In genomic region chr7:25976630-25977029, GRCh38 we compare ENCODE assay signal across 35 cellular contexts.
"Had no signal": no experiment of that assay in that cellular context is flagged by ENCODE, and none has a peak within 500 bp of the region (broad histone marks: within the 10 kb centered on the region; RNA-seq: fewer than 3 reads in every experiment).

No MANE protein-coding gene starts in this region.

- H3K36me3 Mint-ChIP-seq: brain had no signal

- H3K27ac Mint-ChIP-seq: activated CD4-positive, alpha-beta memory T cell treated with anti-CD3 and anti-CD28 coated beads, Interleukin-2, amount 10 ng/mL, durations not matched to agents 7 days and 5 days; activated CD4-positive, alpha-beta T cell treated with anti-CD3 and anti-CD28 coated beads, Interleukin-2, amount 10 ng/mL, durations not matched to agents 7 days and 5 days; activated CD8-positive, alpha-beta memory T cell treated with anti-CD3 and anti-CD28 coated beads, Interleukin-2, amount 10 ng/mL, durations not matched to agents 7 days and 5 days; activated naive CD4-positive, alpha-beta T cell treated with anti-CD3 and anti-CD28 coated beads for 36 hours; activated naive CD4-positive, alpha-beta T cell treated with anti-CD3 and anti-CD28 coated beads, Interleukin-2, amount 50 U/mL, for 24 hours; activated naive CD8-positive, alpha-beta T cell treated with anti-CD3 and anti-CD28 coated beads for 36 hours; activated naive CD8-positive, alpha-beta T cell treated with anti-CD3 and anti-CD28 coated beads, Interleukin-2, amount 50 U/mL, for 24 hours; activated T-helper 1 cell treated with anti-CD3 and anti-CD28 coated beads, Interleukin-12 subunit alpha, Interleukin-12 subunit beta, Interleukin-2, Interleukin-4 antibody, amounts not matched to agents 30 ng/mL and 10 ng/mL and 1 ng/mL, durations not matched to agents 14 hours and 24 hours and 36 hours; activated T-helper 2 cell treated with anti-CD3 and anti-CD28 coated beads, Interferon-gamma antibody, Interleukin-2, Interleukin-4, amounts not matched to agents 10 μg/mL and 5 μg/mL and 100 μg/mL, durations not matched to agents 14 hours and 24 hours and 36 hours; brain had no signal

- H3K27ac ChIP-seq: adrenal gland, ascending aorta, breast epithelium, cardiac muscle cell, colonic mucosa, epithelial cell of prostate, esophagus squamous epithelium, gastroesophageal sphincter, heart right ventricle, hepatocyte had no signal

- H2AFZ ChIP-seq: hepatocyte had no signal

- H3K27me3 ChIP-seq: adrenal gland, ascending aorta, breast epithelium, cardiac muscle cell, colonic mucosa, hepatocyte had no signal

- H3K79me2 ChIP-seq: hepatocyte had no signal

- DNase-seq: activated CD4-positive, alpha-beta memory T cell treated with anti-CD3 and anti-CD28 coated beads, Interleukin-2, amount 10 ng/mL, durations not matched to agents 7 days and 5 days; activated CD4-positive, alpha-beta T cell treated with anti-CD3 and anti-CD28 coated beads for 1 hour; activated CD4-positive, alpha-beta T cell treated with anti-CD3 and anti-CD28 coated beads for 4 hours; activated CD4-positive, alpha-beta T cell treated with anti-CD3 and anti-CD28 coated beads, Interleukin-2, amount 10 ng/mL, durations not matched to agents 7 days and 5 days; activated CD4-positive, alpha-beta T cell treated with anti-CD3 and anti-CD28 coated beads, Interleukin-2, amount 50 U/mL, for 4 hours; activated CD8-positive, alpha-beta memory T cell treated with anti-CD3 and anti-CD28 coated beads, Interleukin-2, amount 10 ng/mL, durations not matched to agents 7 days and 5 days; activated CD8-positive, alpha-beta memory T cell treated with anti-CD3 and anti-CD28 coated beads, Interleukin-2, amount 50 U/mL, for 4 hours; activated effector memory CD4-positive, alpha-beta T cell treated with anti-CD3 and anti-CD28 coated beads, Interleukin-2, amount 50 U/mL, for 16 hours; activated naive CD4-positive, alpha-beta T cell treated with anti-CD3 and anti-CD28 coated beads for 36 hours; activated naive CD8-positive, alpha-beta T cell treated with anti-CD3 and anti-CD28 coated beads for 36 hours; activated naive CD8-positive, alpha-beta T cell treated with anti-CD3 and anti-CD28 coated beads, Interleukin-2, amount 50 U/mL, for 24 hours; activated T-cell treated with anti-CD3 and anti-CD28 coated beads, Interleukin-2, amount 50 U/mL, for 1 hour; activated T-cell treated with anti-CD3 and anti-CD28 coated beads, Interleukin-2, amount 50 U/mL, for 48 hours; adrenal gland; amygdala; central memory CD4-positive, alpha-beta T cell; cerebellar nuclear complex; colonic mucosa; effector CD8-positive, alpha-beta T cell; esophagus squamous epithelium; foreskin melanocyte; heart right ventricle; T-helper 2 cell had no signal

- H3K4me3 ChIP-seq: adrenal gland, ascending aorta, breast epithelium, cardiac muscle cell, colonic mucosa, esophagus squamous epithelium, gastroesophageal sphincter, heart right ventricle, hepatocyte had no signal

- H3K9me3 Mint-ChIP-seq: activated naive CD8-positive, alpha-beta T cell treated with anti-CD3 and anti-CD28 coated beads, Interleukin-2, amount 50 U/mL, for 24 hours; activated T-helper 1 cell treated with anti-CD3 and anti-CD28 coated beads, Interleukin-12 subunit alpha, Interleukin-12 subunit beta, Interleukin-2, Interleukin-4 antibody, amounts not matched to agents 30 ng/mL and 10 ng/mL and 1 ng/mL, durations not matched to agents 14 hours and 24 hours and 36 hours; activated T-helper 2 cell treated with anti-CD3 and anti-CD28 coated beads, Interferon-gamma antibody, Interleukin-2, Interleukin-4, amounts not matched to agents 10 μg/mL and 5 μg/mL and 100 μg/mL, durations not matched to agents 14 hours and 24 hours and 36 hours had no signal

- H3K9me3 ChIP-seq: adrenal gland, ascending aorta, colonic mucosa had no signal

- H3K4me1 Mint-ChIP-seq: activated CD4-positive, alpha-beta memory T cell treated with anti-CD3 and anti-CD28 coated beads, Interleukin-2, amount 10 ng/mL, durations not matched to agents 7 days and 5 days; activated CD4-positive, alpha-beta T cell treated with anti-CD3 and anti-CD28 coated beads, Interleukin-2, amount 10 ng/mL, durations not matched to agents 7 days and 5 days; activated CD8-positive, alpha-beta memory T cell treated with anti-CD3 and anti-CD28 coated beads, Interleukin-2, amount 10 ng/mL, durations not matched to agents 7 days and 5 days; activated naive CD4-positive, alpha-beta T cell treated with anti-CD3 and anti-CD28 coated beads, Interleukin-2, amount 50 U/mL, for 24 hours; activated naive CD8-positive, alpha-beta T cell treated with anti-CD3 and anti-CD28 coated beads for 36 hours; activated naive CD8-positive, alpha-beta T cell treated with anti-CD3 and anti-CD28 coated beads, Interleukin-2, amount 50 U/mL, for 24 hours; brain had no signal

- H3K4me1 ChIP-seq: adrenal gland, ascending aorta, breast epithelium, colonic mucosa, esophagus squamous epithelium, gastroesophageal sphincter, heart right ventricle had no signal

- H3K36me3 ChIP-seq: adrenal gland, ascending aorta, breast epithelium, cardiac muscle cell, colonic mucosa, esophagus squamous epithelium, gastroesophageal sphincter, heart right ventricle had no signal

- ATAC-seq: activated CD8-positive, alpha-beta memory T cell treated with anti-CD3 and anti-CD28 coated beads, Interleukin-2, amount 10 ng/mL, durations not matched to agents 7 days and 5 days; activated naive CD8-positive, alpha-beta T cell treated with anti-CD3 and anti-CD28 coated beads, Interleukin-2, amount 50 U/mL, for 24 hours; gastroesophageal sphincter; heart right ventricle had no signal

- H3K4me3 Mint-ChIP-seq: activated CD4-positive, alpha-beta memory T cell treated with anti-CD3 and anti-CD28 coated beads, Interleukin-2, amount 10 ng/mL, durations not matched to agents 7 days and 5 days; activated CD4-positive, alpha-beta T cell treated with anti-CD3 and anti-CD28 coated beads, Interleukin-2, amount 10 ng/mL, durations not matched to agents 7 days and 5 days; activated CD8-positive, alpha-beta memory T cell treated with anti-CD3 and anti-CD28 coated beads, Interleukin-2, amount 10 ng/mL, durations not matched to agents 7 days and 5 days; activated naive CD4-positive, alpha-beta T cell treated with anti-CD3 and anti-CD28 coated beads for 36 hours; activated naive CD4-positive, alpha-beta T cell treated with anti-CD3 and anti-CD28 coated beads, Interleukin-2, amount 50 U/mL, for 24 hours; activated naive CD8-positive, alpha-beta T cell treated with anti-CD3 and anti-CD28 coated beads for 36 hours; activated naive CD8-positive, alpha-beta T cell treated with anti-CD3 and anti-CD28 coated beads, Interleukin-2, amount 50 U/mL, for 24 hours; activated T-helper 1 cell treated with anti-CD3 and anti-CD28 coated beads, Interleukin-12 subunit alpha, Interleukin-12 subunit beta, Interleukin-2, Interleukin-4 antibody, amounts not matched to agents 30 ng/mL and 10 ng/mL and 1 ng/mL, durations not matched to agents 14 hours and 24 hours and 36 hours; brain had no signal

- H3K4me2 ChIP-seq: hepatocyte had no signal

- FAIRE-seq: endometrium, endothelial cell of umbilical vein had no signal
